ENCODE assay signal across 20 cellular contexts in genomic region chr11:58727415-58727797, GRCh38. TPM values are rescaled to one million over a fixed set of nuclear protein-coding genes. Genes with fewer than 3 reads are reported as not detected.
A peak's percentile ranks its signal among the peaks of the same experiment; 100 is the strongest.
DNase-seq lines count a peak whose midpoint lies in the region; ATAC-seq and TF ChIP-seq lines count a peak whose summit lies in the region.
"Had no signal": no experiment of that assay in that cellular context is flagged by ENCODE, and none has a peak within 500 bp of the region (broad histone marks: within the 10 kb centered on the region; RNA-seq: fewer than 3 reads in every experiment).

No MANE protein-coding gene starts in this region.

- DNase-seq in activated naive CD8-positive, alpha-beta T cell treated with anti-CD3 and anti-CD28 coated beads, Interleukin-2, amount 50 U/mL, for 24 hours = no peak
- DNase-seq in Karpas-422 (no peak), coronary artery (ENCODE audit: low spot score) (no peak)
- DNase-seq in activated naive CD8-positive, alpha-beta T cell treated with anti-CD3 and anti-CD28 coated beads for 36 hours = no peak
- DNase-seq: activated CD8-positive, alpha-beta memory T cell treated with anti-CD3 and anti-CD28 coated beads, Interleukin-2, amount 10 ng/mL, durations not matched to agents 7 days and 5 days; activated effector memory CD4-positive, alpha-beta T cell treated with anti-CD3 and anti-CD28 coated beads, Interleukin-2, amount 50 U/mL, for 16 hours; Caco-2; endodermal cell; esophagus squamous epithelium; HCEC 1CT; NCI-H146; NCI-H526 treated with DMSO at 0.1 percent for 48 hours had no signal

- no peaks in the 10 kb centered on the region for H4K20me1 ChIP-seq in Karpas-422 (ENCODE audit: insufficient read depth, low read depth, low read length)

- H3K27ac ChIP-seq in Karpas-422 (ENCODE audit: low read length) (no peak overlapping the region), thymus (ENCODE audit: low read depth) (peak overlapping the region; percentile 92), coronary artery (no peak overlapping the region)
- H3K27ac ChIP-seq: esophagus squamous epithelium, gastroesophageal sphincter had no signal

- H3K4me3 ChIP-seq in Karpas-422 (ENCODE audit: low read length) (no peak overlapping the region), thymus (ENCODE audit: low read length) (no peak overlapping the region), coronary artery (no peak overlapping the region)
- H3K4me3 ChIP-seq: esophagus squamous epithelium, gastroesophageal sphincter, lung had no signal

- ATAC-seq in activated naive CD8-positive, alpha-beta T cell treated with anti-CD3 and anti-CD28 coated beads, Interleukin-2, amount 50 U/mL, for 24 hours = no peak
- no peak for ATAC-seq in HG03097 (IDR thresholded peaks at IDR 0.05; ENCODE audit: low FRiP score, unreplicated experiment)
- ATAC-seq: activated CD4-positive, CD25-positive, alpha-beta regulatory T cell treated with anti-CD3 and anti-CD28 coated beads, Interleukin-2, amount 50 U/mL, for 24 hours; activated CD8-positive, alpha-beta memory T cell treated with anti-CD3 and anti-CD28 coated beads, Interleukin-2, amount 10 ng/mL, durations not matched to agents 7 days and 5 days; gastroesophageal sphincter had no signal

- H2AFZ ChIP-seq in Karpas-422 (ENCODE audit: low read length) = 0 out of 2 replicates have a peak overlapping the region, but pooled peaks have one; percentile 0

- 83% methylated on average over 2 of the region's 2 CpGs for WGBS in thymus

- H3K9me2 ChIP-seq in Karpas-422 (replicated peaks; ENCODE audit: insufficient read depth, low read length) = no peaks in the 10 kb centered on the region

- peak overlapping the region; percentile 21 for H3K4me3 Mint-ChIP-seq in activated naive CD8-positive, alpha-beta T cell
- no peak overlapping the region for H3K4me3 Mint-ChIP-seq in activated naive CD8-positive, alpha-beta T cell treated with anti-CD3 and anti-CD28 coated beads, Interleukin-2, amount 50 U/mL, for 24 hours
- no peak overlapping the region for H3K4me3 Mint-ChIP-seq in activated naive CD8-positive, alpha-beta T cell treated with anti-CD3 and anti-CD28 coated beads for 36 hours
- H3K4me3 Mint-ChIP-seq: activated CD8-positive, alpha-beta memory T cell treated with anti-CD3 and anti-CD28 coated beads, Interleukin-2, amount 10 ng/mL, durations not matched to agents 7 days and 5 days; endodermal cell had no signal

- H3K9ac ChIP-seq in Karpas-422 (ENCODE audit: low read length) = no peak overlapping the region

- H3K27ac Mint-ChIP-seq in activated naive CD8-positive, alpha-beta T cell = peak overlapping the region; percentile 92
- H3K27ac Mint-ChIP-seq in activated naive CD8-positive, alpha-beta T cell treated with anti-CD3 and anti-CD28 coated beads, Interleukin-2, amount 50 U/mL, for 24 hours = no peak overlapping the region
- H3K27ac Mint-ChIP-seq in activated naive CD8-positive, alpha-beta T cell treated with anti-CD3 and anti-CD28 coated beads for 36 hours = peak overlapping the region; percentile 78
- H3K27ac Mint-ChIP-seq: activated CD8-positive, alpha-beta memory T cell treated with anti-CD3 and anti-CD28 coated beads, Interleukin-2, amount 10 ng/mL, durations not matched to agents 7 days and 5 days; endodermal cell; progenitor cell of endocrine pancreas had no signal

- H3K36me3 ChIP-seq in Karpas-422 (ENCODE audit: insufficient read depth, low read length) (no peaks in the 10 kb centered on the region), thymus (ENCODE audit: control insufficient read depth, insufficient read depth) (no peaks in the 10 kb centered on the region)
- H3K36me3 ChIP-seq: esophagus squamous epithelium, gastroesophageal sphincter had no signal

- H3K4me1 ChIP-seq in Karpas-422 (ENCODE audit: low read length) (no peaks in the 10 kb centered on the region), thymus (ENCODE audit: control insufficient read depth, insufficient read depth, low read length) (peaks cover 4% of the 10 kb centered on the region)
- H3K4me1 ChIP-seq: Caco-2, esophagus squamous epithelium, gastroesophageal sphincter had no signal

- no peaks in the 10 kb centered on the region for H3K9me3 Mint-ChIP-seq in activated naive CD8-positive, alpha-beta T cell (ENCODE audit: low read depth)
- H3K9me3 Mint-ChIP-seq in activated naive CD8-positive, alpha-beta T cell treated with anti-CD3 and anti-CD28 coated beads, Interleukin-2, amount 50 U/mL, for 24 hours = no peaks in the 10 kb centered on the region
- no peaks in the 10 kb centered on the region for H3K9me3 Mint-ChIP-seq in activated naive CD8-positive, alpha-beta T cell treated with anti-CD3 and anti-CD28 coated beads for 36 hours

- H3K9me3 ChIP-seq in Karpas-422 (ENCODE audit: low read length) (no peaks in the 10 kb centered on the region), thymus (ENCODE audit: control insufficient read depth) (no peaks in the 10 kb centered on the region)
- H3K9me3 ChIP-seq: Caco-2, esophagus squamous epithelium, gastroesophageal sphincter had no signal

- H3K27me3 ChIP-seq in Karpas-422 (ENCODE audit: low read length) = no peaks in the 10 kb centered on the region
- H3K27me3 ChIP-seq in thymus (ENCODE audit: control insufficient read depth, insufficient read depth) = no peaks in the 10 kb centered on the region
- H3K27me3 ChIP-seq: esophagus squamous epithelium, gastroesophageal sphincter had no signal

- H3K36me3 Mint-ChIP-seq in activated naive CD8-positive, alpha-beta T cell = no peaks in the 10 kb centered on the region
- no peaks in the 10 kb centered on the region for H3K36me3 Mint-ChIP-seq in activated naive CD8-positive, alpha-beta T cell treated with anti-CD3 and anti-CD28 coated beads, Interleukin-2, amount 50 U/mL, for 24 hours (ENCODE audit: low read depth)
- peaks cover 3% of the 10 kb centered on the region for H3K36me3 Mint-ChIP-seq in activated naive CD8-positive, alpha-beta T cell treated with anti-CD3 and anti-CD28 coated beads for 36 hours
- H3K36me3 Mint-ChIP-seq: activated CD8-positive, alpha-beta memory T cell treated with anti-CD3 and anti-CD28 coated beads, Interleukin-2, amount 10 ng/mL, durations not matched to agents 7 days and 5 days had no signal

- TF ChIP-seq CTCF in coronary artery (IDR thresholded peaks at IDR 0.05) = no peak

- no peak overlapping the region for H3K4me2 ChIP-seq in Karpas-422 (ENCODE audit: low read depth, low read length, poor library complexity, severe bottlenecking)

- H3K4me1 Mint-ChIP-seq in activated naive CD8-positive, alpha-beta T cell (ENCODE audit: low read depth) = peaks cover 43% of the 10 kb centered on the region
- H3K4me1 Mint-ChIP-seq in activated naive CD8-positive, alpha-beta T cell treated with anti-CD3 and anti-CD28 coated beads, Interleukin-2, amount 50 U/mL, for 24 hours = peaks cover 29% of the 10 kb centered on the region
- peaks cover 40% of the 10 kb centered on the region for H3K4me1 Mint-ChIP-seq in activated naive CD8-positive, alpha-beta T cell treated with anti-CD3 and anti-CD28 coated beads for 36 hours
- H3K4me1 Mint-ChIP-seq: endodermal cell had no signal

- no peaks in the 10 kb centered on the region for H3K79me2 ChIP-seq in Karpas-422 (ENCODE audit: low read length)

- no peaks in the 10 kb centered on the region for H3K27me3 Mint-ChIP-seq in activated naive CD8-positive, alpha-beta T cell
- no peaks in the 10 kb centered on the region for H3K27me3 Mint-ChIP-seq in activated naive CD8-positive, alpha-beta T cell treated with anti-CD3 and anti-CD28 coated beads, Interleukin-2, amount 50 U/mL, for 24 hours
- no peaks in the 10 kb centered on the region for H3K27me3 Mint-ChIP-seq in activated naive CD8-positive, alpha-beta T cell treated with anti-CD3 and anti-CD28 coated beads for 36 hours
- H3K27me3 Mint-ChIP-seq: progenitor cell of endocrine pancreas had no signal

RNA-seq across cellular contexts. Expression of gene GLYAT, which starts 4.3 kb away (rescaled TPM):
- not detected in 2 replicates for total RNA-seq in Karpas-422 (2014; rRNA removed; shearing (Covaris generic); ENCODE audit: low replicate concordance)
- total RNA-seq in activated naive CD8-positive, alpha-beta T cell treated with anti-CD3 and anti-CD28 coated beads for 36 hours = not detected
- polyA plus RNA-seq in thymus = 0.18 TPM
- total RNA-seq: activated CD8-positive, alpha-beta memory T cell treated with anti-CD3 and anti-CD28 coated beads, Interleukin-2, amount 10 ng/mL, durations not matched to agents 7 days and 5 days; Caco-2; chondrocyte; endodermal cell; esophagus squamous epithelium; lung; progenitor cell of endocrine pancreas had no signal
- polyA plus RNA-seq: lung had no signal
